ENCODE assay signal across 11 cellular contexts in genomic region chr3:197798863-197799262, GRCh38. TPM values are rescaled to one million over a fixed set of nuclear protein-coding genes. Genes with fewer than 3 reads are reported as not detected.
A peak's percentile ranks its signal among the peaks of the same experiment; 100 is the strongest.
DNase-seq lines count a peak whose midpoint lies in the region; ATAC-seq and TF ChIP-seq lines count a peak whose summit lies in the region.
"Had no signal": no experiment of that assay in that cellular context is flagged by ENCODE, and none has a peak within 500 bp of the region (broad histone marks: within the 10 kb centered on the region; RNA-seq: fewer than 3 reads in every experiment).

No MANE protein-coding gene starts in this region.

- TF ChIP-seq EP300 in esophagus muscularis mucosa (IDR thresholded peaks at IDR 0.05): no peak

- in situ Hi-C loops in GM13977 (cut with MboI; ENCODE audit: low pct_unique_long_range_greater_than_20kb, low sequenced_read_pairs, unreplicated experiment): no loop called here

- H3K27ac ChIP-seq in esophagus muscularis mucosa (replicated peaks in 1 of 4): peak overlapping the region; percentile 11 to 59 (median 34)

- no peak for TF ChIP-seq POLR2A in esophagus muscularis mucosa (IDR thresholded peaks at IDR 0.05; ENCODE audit: low read depth)

- intact Hi-C loops in esophagus muscularis mucosa (cut with DNase I): no loop called here

- H3K4me1 ChIP-seq in esophagus muscularis mucosa: peaks cover 45 to 84% (median 72%) of the 10 kb centered on the region in 4 donors

- no peaks in the 10 kb centered on the region for H3K27me3 ChIP-seq in esophagus muscularis mucosa

- no peak overlapping the region for H3K4me3 ChIP-seq in esophagus muscularis mucosa

- TF ChIP-seq CTCF in GM13977 (IDR thresholded peaks at IDR 0.05; ENCODE audit: extremely low read depth, insufficient read depth, missing control alignments) (no peak), esophagus muscularis mucosa (IDR thresholded peaks at IDR 0.05) (no peak)

- peak; percentile 42 for DNase-seq in GM13977 (ENCODE audit: low spot score)
- no peak for DNase-seq in esophagus muscularis mucosa (ENCODE audit: extremely low spot score)
- no peak for DNase-seq in NCI-H526 (lab: John Stamatoyannopoulos, UW)
- DNase-seq in SW480 (ENCODE audit: low spot score): no peak
- no peak for DNase-seq in C1 segment of cervical spinal cord (lab: John Stamatoyannopoulos, UW)
- DNase-seq in NOMO-1 treated with DMSO at 0.1 percent for 48 hours (lab: John Stamatoyannopoulos, UW; ENCODE audit: unreplicated experiment): no peak
- DNase-seq: activated naive CD4-positive, alpha-beta T cell treated with Interleukin-2 at 50 U/mL for 16 hours; effector memory CD8-positive, alpha-beta T cell; NCI-H1105 had no signal

- no peaks in the 10 kb centered on the region for H3K36me3 ChIP-seq in esophagus muscularis mucosa

- H3K9me3 ChIP-seq in esophagus muscularis mucosa: no peaks in the 10 kb centered on the region

- ATAC-seq in GM21528 (IDR thresholded peaks at IDR 0.05; ENCODE audit: low FRiP score, unreplicated experiment) (peak; percentile 53), HG03354 (IDR thresholded peaks at IDR 0.05; ENCODE audit: poor library complexity, severe bottlenecking, unreplicated experiment) (peak; percentile 51)
- ATAC-seq: effector memory CD8-positive, alpha-beta T cell had no signal

- 38% methylated on average over 3 of the region's 3 CpGs for WGBS in esophagus muscularis mucosa

RNA-seq across cellular contexts. Expression of gene LRCH3, which starts 7.8 kb away (rescaled TPM):
- 100 to 1,000 TPM in 1 of 4 donors, 10 to 100 TPM in 3; 34.6 to 160 (median 55.2) TPM for total RNA-seq in esophagus muscularis mucosa

RNA-seq across cellular contexts. Expression of gene FYTTD1, which starts 49.2 kb away (rescaled TPM):
- total RNA-seq in esophagus muscularis mucosa: 100 to 1,000 TPM in 2 of 4 donors, 10 to 100 TPM in 2; 57.7 to 111 (median 85.6) TPM
